In the genomic region with DNA sequence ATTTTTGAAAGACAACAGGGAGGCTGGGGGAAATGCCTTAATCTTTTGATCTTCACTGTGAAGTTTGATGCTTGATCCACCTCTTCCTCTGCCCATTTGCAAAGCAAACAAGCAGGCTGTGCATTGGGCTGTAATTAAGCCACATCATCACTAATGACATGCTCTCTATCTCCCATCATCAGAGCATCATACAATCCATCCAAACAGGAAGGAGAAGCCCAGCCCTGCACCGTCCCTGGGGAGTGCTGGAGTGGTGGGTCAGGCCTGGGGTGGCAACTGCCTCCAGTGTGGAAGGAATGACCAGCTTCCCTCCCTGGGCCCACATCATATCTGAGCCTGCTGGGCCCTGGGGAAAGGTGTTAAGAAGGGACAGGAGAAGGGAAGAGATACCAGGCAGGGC, we compare ENCODE assay signal across 19 cellular contexts. TPM values are rescaled to one million over a fixed set of nuclear protein-coding genes. Genes with fewer than 3 reads are reported as not detected.
A peak's percentile ranks its signal among the peaks of the same experiment; 100 is the strongest.
DNase-seq lines count a peak whose midpoint lies in the region; ATAC-seq, FAIRE-seq and TF ChIP-seq lines count a peak whose summit lies in the region.
"Had no signal": no experiment of that assay in that cellular context is flagged by ENCODE, and none has a peak within 500 bp of the region (broad histone marks: within the 10 kb centered on the region; RNA-seq: fewer than 3 reads in every experiment).

No MANE protein-coding gene starts in this region.

- no peak for TF ChIP-seq CTCF in keratinocyte (optimal IDR thresholded peaks at IDR 0.05 in 1 of 3, IDR thresholded peaks at IDR 0.05 in 1 of 3, conservative IDR thresholded peaks at IDR 0.05 in 1 of 3; ENCODE audit: extremely low read depth in 1 of 3, insufficient read depth in 2 of 3, low read length in 3 of 3)
- no peak for TF ChIP-seq CTCF in upper lobe of right lung (IDR thresholded peaks at IDR 0.05)
- TF ChIP-seq CTCF in WERI-Rb-1 (IDR thresholded peaks at IDR 0.05; ENCODE audit: low read depth, low read length) = no peak

- H4K20me1 ChIP-seq in keratinocyte (ENCODE audit: control insufficient read depth, extremely low read depth, insufficient read depth, low read length) = no peaks in the 10 kb centered on the region

- peak; percentile 81 for FAIRE-seq in keratinocyte (lab: Jason Lieb, UNC)
- FAIRE-seq: H1, pancreas had no signal

- H3K36me3 Mint-ChIP-seq in T-cell = no peaks in the 10 kb centered on the region

- peaks cover 37 to 45% (median 45%) of the 10 kb centered on the region in 3 donors for H3K4me1 Mint-ChIP-seq in T-cell

- H3K9ac ChIP-seq in keratinocyte (ENCODE audit: control insufficient read depth, extremely low read depth, insufficient read depth, low read length) = peak overlapping the region; percentile 65

- no peak for ATAC-seq in T-cell (replicated peaks in 1 of 4)
- no peak for ATAC-seq in upper lobe of right lung
- ATAC-seq in GM18511 (IDR thresholded peaks at IDR 0.05; ENCODE audit: unreplicated experiment) = no peak
- no peak for ATAC-seq in activated CD4-positive, CD25-positive, alpha-beta regulatory T cell treated with anti-CD3 and anti-CD28 coated beads, Interleukin-2, amount 50 U/mL, for 24 hours
- ATAC-seq: pancreas had no signal

- POLR2A ChIA-PET in T-cell (lab: Charles Lee) = interaction anchor here in 1 of 2 donors (1.0 kb wide), 1 partner anchor 297 kb away, joined by 19 read pairs; no protein-coding TSS in a partner anchor

- H3K27ac Mint-ChIP-seq in T-cell = peak overlapping the region; percentile 23 to 36

- H2AFZ ChIP-seq in keratinocyte (ENCODE audit: control insufficient read depth, low read length) = no peak overlapping the region

- peaks cover 2% of the 10 kb centered on the region for H3K9me1 ChIP-seq in keratinocyte (ENCODE audit: control insufficient read depth, extremely low read depth, insufficient read depth, low read length)

- H3K27ac ChIP-seq in keratinocyte (ENCODE audit: control insufficient read depth, insufficient read depth, low read length) (peak overlapping the region; percentile 90), upper lobe of right lung (no peak overlapping the region), WERI-Rb-1 (no peak overlapping the region)
- H3K27ac ChIP-seq: 22Rv1, HL-60, pancreas, thoracic aorta had no signal

- H3K9me3 ChIP-seq in keratinocyte (ENCODE audit: control insufficient read depth, low read depth, low read length) = no peaks in the 10 kb centered on the region
- H3K9me3 ChIP-seq in upper lobe of right lung = no peaks in the 10 kb centered on the region
- no peaks in the 10 kb centered on the region for H3K9me3 ChIP-seq in WERI-Rb-1 (ENCODE audit: severe bottlenecking)
- H3K9me3 ChIP-seq: pancreas, thoracic aorta had no signal

- DNase-seq in NCI-H1417 (lab: John Stamatoyannopoulos, UW) = peak in 2 of 3 experiments; percentile 58 to 83
- no peak for DNase-seq in NCI-H1417 treated with DMSO at 0.1 percent for 48 hours (lab: John Stamatoyannopoulos, UW)
- DNase-seq in T-cell = peak in 1 of 34 experiments; percentile 1
- no peak for DNase-seq in keratinocyte (ENCODE audit: low read depth, low spot score)
- DNase-seq in upper lobe of right lung = peak; percentile 46
- no peak for DNase-seq in WERI-Rb-1
- DNase-seq: activated CD4-positive, alpha-beta T cell treated with anti-CD3 and anti-CD28 coated beads for 1 hour; C1 segment of cervical spinal cord; DMS53; NCI-H1048; pancreas had no signal

- peak overlapping the region in 2 of 3 experiments; percentile 7 to 51 for H3K4me3 ChIP-seq in keratinocyte (ENCODE audit: control insufficient read depth in 2 of 3, extremely low read depth in 1 of 3, insufficient read depth in 2 of 3, low read depth in 1 of 3, low read length in 3 of 3)
- no peak overlapping the region for H3K4me3 ChIP-seq in upper lobe of right lung
- H3K4me3 ChIP-seq in WERI-Rb-1 (ENCODE audit: low read depth, low read length) = no peak overlapping the region
- H3K4me3 ChIP-seq: pancreas, thoracic aorta had no signal

- CTCF ChIA-PET in T-cell (lab: Charles Lee) = interaction anchor here (0.6 to 4.8 kb wide), 6 partner anchors 20 to 299 kb away, joined by 3 to 45 read pairs (median 7); no protein-coding TSS in a partner anchor

- H3K36me3 ChIP-seq in keratinocyte (ENCODE audit: control insufficient read depth in 2 of 2, extremely low read depth in 1 of 2, insufficient read depth in 2 of 2, low read length in 2 of 2) = no peaks in the 10 kb centered on the region
- no peaks in the 10 kb centered on the region for H3K36me3 ChIP-seq in upper lobe of right lung
- H3K36me3 ChIP-seq in WERI-Rb-1 = no peaks in the 10 kb centered on the region
- H3K36me3 ChIP-seq: pancreas, thoracic aorta had no signal

- H3K27me3 Mint-ChIP-seq in T-cell = peaks cover 0 to 3% of the 10 kb centered on the region in 2 donors

- peak overlapping the region; percentile 81 for H3K4me2 ChIP-seq in keratinocyte (ENCODE audit: control insufficient read depth, extremely low read depth, insufficient read depth, low read depth, low read length)

- no peak overlapping the region for H3K4me3 Mint-ChIP-seq in T-cell

- H3K4me1 ChIP-seq in keratinocyte (ENCODE audit: control insufficient read depth, extremely low read depth, insufficient read depth, low read length) = peaks cover 53% of the 10 kb centered on the region
- no peaks in the 10 kb centered on the region for H3K4me1 ChIP-seq in upper lobe of right lung
- H3K4me1 ChIP-seq: pancreas had no signal

- H3K79me2 ChIP-seq in keratinocyte (ENCODE audit: control insufficient read depth, insufficient read depth, low read length) = no peaks in the 10 kb centered on the region

- H3K9me3 Mint-ChIP-seq in T-cell = no peaks in the 10 kb centered on the region

- H3K27me3 ChIP-seq in keratinocyte (ENCODE audit: control insufficient read depth, extremely low read depth, insufficient read depth, low read length) = no peaks in the 10 kb centered on the region
- H3K27me3 ChIP-seq in upper lobe of right lung = no peaks in the 10 kb centered on the region
- peaks cover 92% of the 10 kb centered on the region for H3K27me3 ChIP-seq in WERI-Rb-1 (ENCODE audit: insufficient read depth, low read depth, severe bottlenecking)
- H3K27me3 ChIP-seq: pancreas had no signal

- intact Hi-C loops in upper lobe of right lung (cut with DNase I) = no loop called here

- dilution Hi-C loops in keratinocyte (cut with MboI; ENCODE audit: extremely low pct_ligation_motif_present, low sequenced_read_pairs) = no loop called here

RNA-seq across cellular contexts. Expression of a gene that starts 6.9 kb away (rescaled TPM):
- total RNA-seq in T-cell = under 1 TPM in 4 of 5 donors, not detected in 1; 0.20 to 0.79 (median 0.45) TPM
- 0.10 to 0.36 TPM (median 0.17 TPM) in 3 replicates for polyA plus RNA-seq in keratinocyte
- not detected for polyA plus RNA-seq in keratinocyte (2011; ENCODE audit: low read depth)
- polyA plus RNA-seq in keratinocyte (2011; cell fraction: cytosol; rRNA removed) = 0.07 and 0.12 TPM in 2 replicates
- polyA plus RNA-seq in keratinocyte (2011; cell fraction: nucleus; rRNA removed) = 0.98 and 1.1 TPM in 2 replicates
- polyA plus RNA-seq in keratinocyte (2012; ENCODE audit: low replicate concordance) = 0.07 and 0.24 TPM in 2 replicates
- 0.19 TPM in 1 of 3 replicates, not detected in the others for polyA minus RNA-seq in keratinocyte
- polyA minus RNA-seq in keratinocyte (2011; cell fraction: cytosol; rRNA and poly(A)+ RNA removed) = not detected
- polyA minus RNA-seq in keratinocyte (2011; cell fraction: nucleus; rRNA and poly(A)+ RNA removed) = 0.23 TPM in 1 of 2 replicates, not detected in the other
- total RNA-seq in upper lobe of right lung = not detected
- total RNA-seq: fibroblast of villous mesenchyme; H1; pancreas; T-helper 2 cell treated with Interferon-gamma antibody and Interleukin-4, amounts not matched to agents 100 ng/mL and 5 ng/mL, for 36 hours; thoracic aorta had no signal
- polyA plus RNA-seq: H1, pancreas had no signal

RNA-seq across cellular contexts. Expression of a gene that starts 20.8 kb away (rescaled TPM):
- 10 to 100 TPM; 10.1 to 52.7 (median 28.7) TPM for total RNA-seq in T-cell
- not detected in 3 replicates for polyA plus RNA-seq in keratinocyte
- not detected for polyA plus RNA-seq in keratinocyte (2011; ENCODE audit: low read depth)
- not detected in 2 replicates for polyA plus RNA-seq in keratinocyte (2011; cell fraction: cytosol; rRNA removed)
- not detected in 2 replicates for polyA plus RNA-seq in keratinocyte (2011; cell fraction: nucleus; rRNA removed)
- polyA plus RNA-seq in keratinocyte (2012; ENCODE audit: low replicate concordance) = not detected in 2 replicates
- polyA minus RNA-seq in keratinocyte = not detected in 3 replicates
- not detected for polyA minus RNA-seq in keratinocyte (2011; cell fraction: cytosol; rRNA and poly(A)+ RNA removed)
- not detected in 2 replicates for polyA minus RNA-seq in keratinocyte (2011; cell fraction: nucleus; rRNA and poly(A)+ RNA removed)
- total RNA-seq in upper lobe of right lung = not detected
- total RNA-seq: fibroblast of villous mesenchyme, H1, thoracic aorta had no signal
- polyA plus RNA-seq: H1, pancreas had no signal

RNA-seq across cellular contexts. Expression of a gene that starts 27.6 kb away (rescaled TPM):
- total RNA-seq in T-cell (not detected), upper lobe of right lung (not detected)
- polyA plus RNA-seq in keratinocyte = not detected in 3 replicates
- polyA plus RNA-seq in keratinocyte (2011; ENCODE audit: low read depth) = not detected
- not detected in 2 replicates for polyA plus RNA-seq in keratinocyte (2011; cell fraction: cytosol; rRNA removed)
- polyA plus RNA-seq in keratinocyte (2011; cell fraction: nucleus; rRNA removed) = not detected in 2 replicates
- not detected in 2 replicates for polyA plus RNA-seq in keratinocyte (2012; ENCODE audit: low replicate concordance)
- not detected in 3 replicates for polyA minus RNA-seq in keratinocyte
- polyA minus RNA-seq in keratinocyte (2011; cell fraction: cytosol; rRNA and poly(A)+ RNA removed) = not detected
- not detected in 2 replicates for polyA minus RNA-seq in keratinocyte (2011; cell fraction: nucleus; rRNA and poly(A)+ RNA removed)
- total RNA-seq: fibroblast of villous mesenchyme; H1; pancreas; T-helper 2 cell treated with Interferon-gamma antibody and Interleukin-4, amounts not matched to agents 100 ng/mL and 5 ng/mL, for 36 hours; thoracic aorta had no signal
- polyA plus RNA-seq: H1, pancreas had no signal

RNA-seq across cellular contexts. Expression of a gene that starts 37.9 kb away (rescaled TPM):
- total RNA-seq in T-cell (10 to 100 TPM in 3 of 5 donors, 1 to 10 TPM in 2; 6.8 to 37.9 (median 21.9) TPM), upper lobe of right lung (0.52 TPM)
- polyA plus RNA-seq in keratinocyte = 0.03 TPM in 1 of 3 replicates, not detected in the others
- not detected for polyA plus RNA-seq in keratinocyte (2011; ENCODE audit: low read depth)
- polyA plus RNA-seq in keratinocyte (2011; cell fraction: cytosol; rRNA removed) = not detected in 2 replicates
- polyA plus RNA-seq in keratinocyte (2011; cell fraction: nucleus; rRNA removed) = not detected in 2 replicates
- polyA plus RNA-seq in keratinocyte (2012; ENCODE audit: low replicate concordance) = not detected in 2 replicates
- not detected in 3 replicates for polyA minus RNA-seq in keratinocyte
- polyA minus RNA-seq in keratinocyte (2011; cell fraction: cytosol; rRNA and poly(A)+ RNA removed) = not detected
- not detected in 2 replicates for polyA minus RNA-seq in keratinocyte (2011; cell fraction: nucleus; rRNA and poly(A)+ RNA removed)
- total RNA-seq: fibroblast of villous mesenchyme, H1, pancreas, thoracic aorta had no signal
- polyA plus RNA-seq: H1, pancreas had no signal

Comparison
In these comparisons a context has a peak if more than half of its experiments do, and no peak if none do; other contexts are left out.
1. DNase-seq: peak in NCI-H1417 (2 of 3) and upper lobe of right lung (single experiment); none in NCI-H1417 treated with DMSO at 0.1 percent for 48 hours (single experiment), keratinocyte (single experiment) and WERI-Rb-1 (single experiment).
2. H3K4me3 ChIP-seq: peak in keratinocyte (2 of 3); none in upper lobe of right lung (single experiment) and WERI-Rb-1 (single experiment).